10 cellular contexts compared by ENCODE assay signal in genomic region chr18:58609536-58609993, GRCh38. TPM values are rescaled to one million over a fixed set of nuclear protein-coding genes. Genes with fewer than 3 reads are reported as not detected.
DNase-seq lines count a peak whose midpoint lies in the region; ATAC-seq, FAIRE-seq and TF ChIP-seq lines count a peak whose summit lies in the region.
"Had no signal": no experiment of that assay in that cellular context is flagged by ENCODE, and none has a peak within 500 bp of the region (broad histone marks: within the 10 kb centered on the region; RNA-seq: fewer than 3 reads in every experiment).

No MANE protein-coding gene starts in this region.

- no peak for FAIRE-seq in keratinocyte (lab: Jason Lieb, UNC)

- H3K27me3 ChIP-seq in keratinocyte (ENCODE audit: control insufficient read depth, extremely low read depth, insufficient read depth, low read length): no peaks in the 10 kb centered on the region
- H3K27me3 ChIP-seq in A673 (replicated peaks; ENCODE audit: insufficient read depth, low read depth, low read length, poor library complexity): no peaks in the 10 kb centered on the region
- no peaks in the 10 kb centered on the region for H3K27me3 ChIP-seq in Karpas-422 (ENCODE audit: low read length)

- no peaks in the 10 kb centered on the region for H3K9me1 ChIP-seq in keratinocyte (ENCODE audit: control insufficient read depth, extremely low read depth, insufficient read depth, low read length)

- no peaks in the 10 kb centered on the region for H4K20me1 ChIP-seq in keratinocyte (ENCODE audit: control insufficient read depth, extremely low read depth, insufficient read depth, low read length)
- H4K20me1 ChIP-seq in Karpas-422 (ENCODE audit: insufficient read depth, low read depth, low read length): no peaks in the 10 kb centered on the region

- H3K4me1 ChIP-seq in keratinocyte (ENCODE audit: control insufficient read depth, extremely low read depth, insufficient read depth, low read length) (peaks cover 40% of the 10 kb centered on the region), A673 (ENCODE audit: insufficient read depth, low read length, poor library complexity, severe bottlenecking) (peaks cover 13% of the 10 kb centered on the region), Karpas-422 (ENCODE audit: low read length) (no peaks in the 10 kb centered on the region)

- no peak overlapping the region for H3K4me2 ChIP-seq in keratinocyte (ENCODE audit: control insufficient read depth, extremely low read depth, insufficient read depth, low read depth, low read length)
- no peak overlapping the region for H3K4me2 ChIP-seq in Karpas-422 (ENCODE audit: low read depth, low read length, poor library complexity, severe bottlenecking)

- H3K9me3 ChIP-seq in keratinocyte (ENCODE audit: control insufficient read depth, low read depth, low read length) (no peaks in the 10 kb centered on the region), A673 (ENCODE audit: low read depth, low read length, poor library complexity, severe bottlenecking) (no peaks in the 10 kb centered on the region), Karpas-422 (ENCODE audit: low read length) (no peaks in the 10 kb centered on the region)

- POLR2A ChIA-PET in A673 (lab: Charles Lee; ENCODE audit: low non-redundant PET): no interaction called here

- TF ChIP-seq CTCF in keratinocyte (optimal IDR thresholded peaks at IDR 0.05 in 1 of 3, IDR thresholded peaks at IDR 0.05 in 1 of 3, conservative IDR thresholded peaks at IDR 0.05 in 1 of 3; ENCODE audit: extremely low read depth in 1 of 3, insufficient read depth in 2 of 3, low read length in 3 of 3): no peak
- no peak for TF ChIP-seq CTCF in A673 (conservative IDR thresholded peaks at IDR 0.05; ENCODE audit: low read depth, low read length)

- H2AFZ ChIP-seq in keratinocyte (ENCODE audit: control insufficient read depth, low read length): peak overlapping the region; percentile 16
- no peak overlapping the region for H2AFZ ChIP-seq in Karpas-422 (ENCODE audit: low read length)

- H3K79me2 ChIP-seq in keratinocyte (ENCODE audit: control insufficient read depth, insufficient read depth, low read length) (no peaks in the 10 kb centered on the region), Karpas-422 (ENCODE audit: low read length) (no peaks in the 10 kb centered on the region)

- H3K36me3 ChIP-seq in keratinocyte (ENCODE audit: control insufficient read depth in 2 of 2, extremely low read depth in 1 of 2, insufficient read depth in 2 of 2, low read length in 2 of 2) (no peaks in the 10 kb centered on the region), A673 (ENCODE audit: insufficient read depth, low read length, poor library complexity, severe bottlenecking) (no peaks in the 10 kb centered on the region), Karpas-422 (ENCODE audit: insufficient read depth, low read length) (no peaks in the 10 kb centered on the region)

- CTCF ChIA-PET in A673 (lab: Charles Lee): no interaction called here

- dilution Hi-C loops in keratinocyte (cut with MboI; ENCODE audit: extremely low pct_ligation_motif_present, low sequenced_read_pairs): no loop called here

- H3K9ac ChIP-seq in keratinocyte (ENCODE audit: control insufficient read depth, extremely low read depth, insufficient read depth, low read length): no peak overlapping the region
- H3K9ac ChIP-seq in Karpas-422 (ENCODE audit: low read length): no peak overlapping the region

- H3K27ac ChIP-seq in keratinocyte (ENCODE audit: control insufficient read depth, insufficient read depth, low read length) (no peak overlapping the region), A673 (ENCODE audit: low read depth, low read length, poor library complexity, severe bottlenecking) (no peak overlapping the region), Karpas-422 (ENCODE audit: low read length) (no peak overlapping the region)

- no peak overlapping the region for H3K4me3 ChIP-seq in keratinocyte (ENCODE audit: control insufficient read depth in 2 of 3, extremely low read depth in 1 of 3, insufficient read depth in 2 of 3, low read depth in 1 of 3, low read length in 3 of 3)
- H3K4me3 ChIP-seq in A673 (ENCODE audit: low read depth, low read length, poor library complexity, severe bottlenecking): no peak overlapping the region
- H3K4me3 ChIP-seq in Karpas-422 (ENCODE audit: low read length): no peak overlapping the region

- DNase-seq in keratinocyte (ENCODE audit: low read depth, low spot score) (no peak), NCI-H524 treated with DMSO at 0.1 percent for 48 hours (lab: John Stamatoyannopoulos, UW) (no peak), A673 (ENCODE audit: low spot score) (no peak), GM19238 (ENCODE audit: insufficient read length, low spot score) (no peak), Karpas-422 (no peak)
- DNase-seq: naive thymus-derived CD8-positive, alpha-beta T cell; NCI-H82 had no signal

- peak; percentile 81 for ATAC-seq in GM18511 (IDR thresholded peaks at IDR 0.05; ENCODE audit: unreplicated experiment)
- ATAC-seq in GM21381 (IDR thresholded peaks at IDR 0.05; ENCODE audit: unreplicated experiment): peak; percentile 57
- ATAC-seq in HG03521 (IDR thresholded peaks at IDR 0.05; ENCODE audit: unreplicated experiment): peak; percentile 65
- ATAC-seq: naive thymus-derived CD8-positive, alpha-beta T cell had no signal

- intact Hi-C loops in A673 (cut with micrococcal nuclease; ENCODE audit: unreplicated experiment): no loop called here

- no TSS peak for BruUV-seq in A673 (replicated peaks; lab: Mats Ljungman, UMichigan)

- no peaks in the 10 kb centered on the region for H3K9me2 ChIP-seq in Karpas-422 (replicated peaks; ENCODE audit: insufficient read depth, low read length)

RNA-seq across cellular contexts. Expression of gene ALPK2, which starts 19.3 kb away (rescaled TPM):
- 0.01 to 0.19 TPM (median 0.07 TPM) in 3 replicates for polyA plus RNA-seq in keratinocyte
- not detected for polyA plus RNA-seq in keratinocyte (2011; ENCODE audit: low read depth)
- polyA plus RNA-seq in keratinocyte (2011; cell fraction: cytosol; rRNA removed): 0.07 TPM in 1 of 2 replicates, not detected in the other
- 0.05 and 0.12 TPM in 2 replicates for polyA plus RNA-seq in keratinocyte (2011; cell fraction: nucleus; rRNA removed)
- 0.05 TPM in 1 of 2 replicates, not detected in the other for polyA plus RNA-seq in keratinocyte (2012; ENCODE audit: low replicate concordance)
- 0.64 TPM in 1 of 3 replicates, not detected in the others for polyA minus RNA-seq in keratinocyte
- polyA minus RNA-seq in keratinocyte (2011; cell fraction: cytosol; rRNA and poly(A)+ RNA removed): not detected
- polyA minus RNA-seq in keratinocyte (2011; cell fraction: nucleus; rRNA and poly(A)+ RNA removed): 0.23 TPM in 1 of 2 replicates, not detected in the other
- 1.0 and 1.2 TPM in 2 replicates for total RNA-seq in A673 (2021)
- total RNA-seq in Karpas-422 (2014; rRNA removed; shearing (Covaris generic); ENCODE audit: low replicate concordance): 0.40 and 0.48 TPM in 2 replicates
- polyA plus RNA-seq: naive thymus-derived CD8-positive, alpha-beta T cell had no signal
